Comparison of ENCODE assay signal across 15 cellular contexts in the genomic region with DNA sequence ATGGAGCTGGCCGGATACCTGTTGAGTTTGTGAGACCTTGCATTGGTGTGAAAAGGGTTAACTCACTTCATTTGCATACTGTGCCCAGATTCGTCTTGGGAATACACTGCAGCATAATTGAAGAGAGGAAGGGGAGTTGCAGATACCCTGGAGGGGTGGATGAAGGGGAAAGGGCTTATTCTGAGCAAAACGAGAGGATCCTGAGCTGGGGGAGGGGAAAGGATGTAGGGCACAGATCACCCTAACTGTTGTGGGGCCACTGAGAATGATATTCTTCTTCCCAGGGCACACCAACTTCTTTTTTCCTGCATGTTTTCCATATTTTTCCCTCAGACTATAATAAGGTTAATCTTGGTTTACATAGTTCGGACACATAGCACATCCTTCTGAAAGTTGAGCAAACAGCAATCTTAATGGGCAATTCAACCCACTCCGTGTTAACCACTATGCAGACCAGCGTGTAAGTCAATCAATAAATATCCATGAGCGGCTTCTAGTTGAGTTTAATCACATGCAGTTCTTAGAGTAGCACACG. TPM values are rescaled to one million over a fixed set of nuclear protein-coding genes. Genes with fewer than 3 reads are reported as not detected.
DNase-seq lines count a peak whose midpoint lies in the region; ATAC-seq lines count a peak whose summit lies in the region.
"Had no signal": no experiment of that assay in that cellular context is flagged by ENCODE, and none has a peak within 500 bp of the region (broad histone marks: within the 10 kb centered on the region; RNA-seq: fewer than 3 reads in every experiment).

No MANE protein-coding gene starts in this region.

- H3K27me3 ChIP-seq in BLaER1 treated with 17β-estradiol and CSF1 and Interleukin-3, amounts not matched to agents 10 nM and 100 nM: no peaks in the 10 kb centered on the region
- H3K27me3 ChIP-seq: pancreas had no signal

- H3K9me3 ChIP-seq in BLaER1 treated with 17β-estradiol and CSF1 and Interleukin-3, amounts not matched to agents 10 nM and 100 nM (replicated peaks in 1 of 11): peaks cover 0 to 9% (median 0%) of the 10 kb centered on the region in 11 experiments; a peak in 5 of 22 replicates
- H3K9me3 ChIP-seq: gastroesophageal sphincter, mucosa of descending colon, pancreas had no signal

- H3K4me3 ChIP-seq in BLaER1 treated with 17β-estradiol and CSF1 and Interleukin-3, amounts not matched to agents 10 nM and 100 nM: no peak overlapping the region
- H3K4me3 ChIP-seq: gastroesophageal sphincter, mucosa of descending colon, pancreas had no signal

- H3K27ac ChIP-seq in BLaER1 treated with 17β-estradiol and CSF1 and Interleukin-3, amounts not matched to agents 10 nM and 100 nM: peak overlapping the region in 1 of 11 experiments; percentile 59; a peak in 2 of 22 replicates
- H3K27ac ChIP-seq: gastroesophageal sphincter, pancreas had no signal

- peaks cover 0 to 12% (median 0%) of the 10 kb centered on the region in 11 experiments; a peak in 2 of 22 replicates for H4K20me1 ChIP-seq in BLaER1 treated with 17β-estradiol and CSF1 and Interleukin-3, amounts not matched to agents 10 nM and 100 nM

- peaks cover 4 to 44% (median 24%) of the 10 kb centered on the region in 10 experiments; a peak in 16 of 20 replicates for H3K4me1 ChIP-seq in BLaER1 treated with 17β-estradiol and CSF1 and Interleukin-3, amounts not matched to agents 10 nM and 100 nM
- H3K4me1 ChIP-seq: gastroesophageal sphincter, pancreas had no signal

- no peaks in the 10 kb centered on the region for H3K36me3 ChIP-seq in BLaER1 treated with 17β-estradiol and CSF1 and Interleukin-3, amounts not matched to agents 10 nM and 100 nM
- H3K36me3 ChIP-seq: gastroesophageal sphincter, pancreas had no signal

- H3K9ac ChIP-seq in BLaER1 treated with 17β-estradiol and CSF1 and Interleukin-3, amounts not matched to agents 10 nM and 100 nM: peak overlapping the region in 3 of 11 experiments; percentile 19 to 43 (median 37); a peak in 2 of 22 replicates

- ATAC-seq in HG03460 (IDR thresholded peaks at IDR 0.05; ENCODE audit: unreplicated experiment): no peak
- ATAC-seq: gastroesophageal sphincter, mucosa of descending colon, pancreas had no signal

- H3K4me2 ChIP-seq in BLaER1 treated with 17β-estradiol and CSF1 and Interleukin-3, amounts not matched to agents 10 nM and 100 nM: peak overlapping the region in 8 of 11 experiments; percentile 33 to 52 (median 48); a peak in 14 of 22 replicates

- DNase-seq in HT-29 (ENCODE audit: low spot score) (peak; percentile 26), SW480 (ENCODE audit: low spot score) (peak; percentile 52), iPS-NIHi7 (ENCODE audit: extremely low spot score) (peak; percentile 43), Kasumi-1 (lab: John Stamatoyannopoulos, UW) (no peak), COR-L47 (lab: John Stamatoyannopoulos, UW) (no peak)
- DNase-seq in activated T-cell treated with anti-CD3 and anti-CD28 coated beads, Interleukin-2, amount 50 U/mL, for 48 hours: no peak
- DNase-seq: caudate nucleus, DND-41, mucosa of descending colon, NCI-H1048, pancreas, SW 1271 had no signal

RNA-seq across cellular contexts. Expression of a gene that starts 11.7 kb away (rescaled TPM):
- total RNA-seq in HT-29 (2014; rRNA removed; shearing (Covaris generic)): 0.03 and 0.08 TPM in 2 replicates

Comparison
In these comparisons a context has a peak if more than half of its experiments do, and no peak if none do; other contexts are left out.
1. DNase-seq: peak in HT-29 (single experiment), SW480 (single experiment) and iPS-NIHi7 (single experiment); none in Kasumi-1 (0 of 2), COR-L47 (single experiment) and activated T-cell treated with anti-CD3 and anti-CD28 coated beads, Interleukin-2, amount 50 U/mL, for 48 hours (0 of 2).